Comparison of ENCODE assay signal across 1 cellular context in the genomic region with DNA sequence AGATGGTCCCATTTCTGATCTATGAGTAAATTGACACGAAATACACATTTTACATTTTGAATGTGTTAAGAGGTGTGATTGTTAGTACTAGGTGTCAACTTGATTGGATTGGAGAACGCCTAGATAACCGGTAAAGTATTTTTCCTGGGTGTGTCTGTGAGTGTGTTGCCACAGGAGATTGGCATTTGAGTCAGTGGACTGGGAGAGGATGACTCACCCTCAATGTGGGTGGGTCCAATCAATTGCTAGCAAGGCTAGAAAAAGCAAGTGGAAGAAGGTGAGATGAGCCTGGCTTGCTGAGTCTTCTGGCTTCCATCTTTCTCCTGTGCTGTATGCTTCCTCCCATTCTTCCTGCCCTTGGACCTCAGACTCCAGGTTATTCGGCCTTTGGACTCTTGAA.
TF ChIP-seq lines count a peak whose summit lies in the region.

No MANE protein-coding gene starts in this region.

TF ChIP-seq in GM23338, 12 proteins besides CTCF, POLR2A, EP300 and RAD21 (continued from another document):
- TF ChIP-seq STAT1 (IDR thresholded peaks at IDR 0.05; ENCODE audit: unreplicated experiment) = no peak
